8 cellular contexts compared by ENCODE assay signal in genomic region chr2:106192752-106193490, GRCh38. TPM values are rescaled to one million over a fixed set of nuclear protein-coding genes. Genes with fewer than 3 reads are reported as not detected.
DNase-seq lines count a peak whose midpoint lies in the region; ATAC-seq and TF ChIP-seq lines count a peak whose summit lies in the region.

No MANE protein-coding gene starts in this region.

- peak overlapping the region; percentile 77 for H3K9ac ChIP-seq in SK-N-MC (ENCODE audit: insufficient read length)

- TF ChIP-seq CTCF in ascending aorta (IDR thresholded peaks at IDR 0.05): no peak

- H3K4me1 ChIP-seq in ascending aorta: peaks cover 0 to 8% of the 10 kb centered on the region in 2 donors

- H3K27ac ChIP-seq in SK-N-MC: no peak overlapping the region
- peak overlapping the region; percentile 30 to 78 for H3K27ac ChIP-seq in ascending aorta

- H3K9me3 ChIP-seq in SK-N-MC (ENCODE audit: low read depth, low read length): no peaks in the 10 kb centered on the region
- H3K9me3 ChIP-seq in ascending aorta: no peaks in the 10 kb centered on the region

- intact Hi-C loops in ascending aorta (cut with DNase I): loop anchor here (5.0 to 10.0 kb wide), 7 partner anchors 308 to 856 kb away; partner anchors contain the start of genes C2orf49 and NCK2

- peaks cover 31 to 33% (median 31%) of the 10 kb centered on the region in 3 donors for H3K4me1 Mint-ChIP-seq in IgD-negative memory B cell

- no peaks in the 10 kb centered on the region for H3K36me3 ChIP-seq in SK-N-MC (ENCODE audit: insufficient read depth, low read length)
- H3K36me3 ChIP-seq in ascending aorta: no peaks in the 10 kb centered on the region

- no peaks in the 10 kb centered on the region for H3K27me3 ChIP-seq in ascending aorta

- H3K36me3 Mint-ChIP-seq in IgD-negative memory B cell: peaks cover 5% of the 10 kb centered on the region

- H3K4me3 ChIP-seq in SK-N-MC: peak overlapping the region; percentile 90
- peak overlapping the region; percentile 93 to 96 for H3K4me3 ChIP-seq in ascending aorta

- H3K4me3 Mint-ChIP-seq in IgD-negative memory B cell: peak overlapping the region; percentile 85 to 97 (median 93)

- peak overlapping the region in 2 of 3 donors; percentile 83 to 89 for H3K27ac Mint-ChIP-seq in IgD-negative memory B cell

- no peaks in the 10 kb centered on the region for H3K9me3 Mint-ChIP-seq in IgD-negative memory B cell

- DNase-seq in GM04503 (ENCODE audit: low read depth): peak; percentile 85
- no peak for DNase-seq in SK-N-MC (ENCODE audit: low read depth, low spot score)
- peak in 1 of 2 donors; percentile 73 for DNase-seq in ascending aorta (ENCODE audit: low spot score in 2 of 2)
- peak; percentile 98 for DNase-seq in iris pigment epithelial cell (ENCODE audit: low read depth)
- peak; percentile 67 for DNase-seq in stimulated activated CD4-positive, alpha-beta T cell treated with anti-CD3 and anti-CD28 coated beads, Interleukin-1b, Interleukin-23, amount 100 ng/mL, for 48 hours
- no peak for DNase-seq in GDM1 (lab: John Stamatoyannopoulos, UW)

- ATAC-seq in GM21723 (IDR thresholded peaks at IDR 0.05; ENCODE audit: unreplicated experiment): peak; percentile 47

- peaks cover 5% of the 10 kb centered on the region for H3K27me3 Mint-ChIP-seq in IgD-negative memory B cell

RNA-seq across cellular contexts. Expression of gene UXS1, which starts 1.2 kb away (rescaled TPM):
- polyA plus RNA-seq in IgD-negative memory B cell: 19.7 TPM
- 146 TPM for total RNA-seq in ascending aorta

Comparison
In these comparisons a context has a peak if more than half of its experiments do, and no peak if none do; other contexts are left out.
1. DNase-seq: peak in GM04503 (single experiment), iris pigment epithelial cell (single experiment) and stimulated activated CD4-positive, alpha-beta T cell treated with anti-CD3 and anti-CD28 coated beads, Interleukin-1b, Interleukin-23, amount 100 ng/mL, for 48 hours (single experiment); none in SK-N-MC (single experiment) and GDM1 (single experiment).